12 cellular contexts compared by ENCODE assay signal in the genomic region with DNA sequence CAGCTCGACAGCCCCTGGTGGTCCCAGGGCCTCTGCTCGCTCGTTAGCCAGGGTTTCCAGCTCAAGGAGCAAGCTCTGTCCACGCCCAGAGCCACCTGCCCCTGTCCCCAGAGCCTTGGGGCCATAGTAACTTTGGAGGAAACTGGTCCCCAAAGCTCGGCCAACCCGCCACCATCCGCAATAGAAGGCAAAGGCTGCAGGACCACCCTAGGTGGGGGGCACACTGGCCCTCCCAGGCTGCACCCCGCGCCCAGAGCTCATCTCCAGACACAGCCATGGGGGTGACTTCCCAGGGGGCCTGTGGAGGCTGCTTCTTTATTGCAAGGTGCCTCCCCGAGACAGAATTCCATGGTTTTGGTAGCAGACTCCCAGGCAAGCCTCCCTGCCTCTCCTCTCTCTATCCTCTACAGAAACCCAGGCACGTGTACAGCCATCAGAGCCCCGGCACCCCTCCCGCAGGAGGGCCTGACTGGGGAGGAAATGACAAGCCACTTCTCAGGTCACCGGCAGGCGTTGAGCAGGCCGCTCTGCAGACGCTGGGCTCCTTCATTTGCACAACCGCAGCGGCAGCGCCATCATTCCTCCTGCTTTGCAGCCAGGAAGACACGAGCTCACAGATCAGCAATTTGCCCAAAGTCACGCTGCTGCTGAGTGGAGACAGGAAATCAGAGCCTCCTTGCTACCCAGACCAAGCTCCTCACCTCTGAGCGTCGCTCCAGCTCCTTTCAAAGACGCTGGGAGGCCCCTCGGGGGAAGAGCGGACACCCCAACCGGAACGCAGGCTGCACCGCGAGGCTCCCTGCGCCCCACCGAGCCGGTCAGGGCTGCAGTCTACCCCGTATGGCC.
A peak's percentile ranks its signal among the peaks of the same experiment; 100 is the strongest.
DNase-seq lines count a peak whose midpoint lies in the region; ATAC-seq and TF ChIP-seq lines count a peak whose summit lies in the region.
"Had no signal": no experiment of that assay in that cellular context is flagged by ENCODE, and none has a peak within 500 bp of the region (broad histone marks: within the 10 kb centered on the region; RNA-seq: fewer than 3 reads in every experiment).

No MANE protein-coding gene starts in this region.

- in situ Hi-C loops in brain microvascular endothelial cell (cut with HindIII; ENCODE audit: low pct_ligation_motif_present, low sequenced_read_pairs), result no loop called here

- H4K20me1 ChIP-seq in SK-N-SH (ENCODE audit: insufficient read depth), result no peaks in the 10 kb centered on the region

- TF ChIP-seq CTCF in NB4 (IDR thresholded peaks at IDR 0.05; ENCODE audit: low read depth, low read length) (peak; percentile 25), brain microvascular endothelial cell (IDR thresholded peaks at IDR 0.05; ENCODE audit: low read depth, low read length, missing control alignments) (no peak), SK-N-SH (IDR thresholded peaks at IDR 0.05) (no peak)

- DNase-seq in CD4-positive, alpha-beta memory T cell, result peak; percentile 19 to 54 (median 30)
- DNase-seq in NB4 (ENCODE audit: low read depth) (peak; percentile 97), brain microvascular endothelial cell (peak; percentile 5), iPS-NIHi7 (ENCODE audit: extremely low spot score) (no peak), dedifferentiated amniotic fluid mesenchymal stem cell (ENCODE audit: extremely low spot score) (no peak), SK-N-SH (no peak)
- no peak for DNase-seq in natural killer cell treated with Interleukin-12 subunit alpha and Interleukin-12 subunit beta and Interleukin-15 and Interleukin-18, amount 100 ng/mL, for 72 hours (ENCODE audit: low spot score)
- DNase-seq: DMS53, GOT3, kidney glomerular epithelial cell had no signal

- H3K27me3 Mint-ChIP-seq in CD4-positive, alpha-beta memory T cell, result no peaks in the 10 kb centered on the region
- no peaks in the 10 kb centered on the region for H3K27me3 Mint-ChIP-seq in natural killer cell treated with Interleukin-12 subunit alpha and Interleukin-12 subunit beta and Interleukin-15 and Interleukin-18, amount 100 ng/mL, for 72 hours

- intact Hi-C loops in CD4-positive, alpha-beta memory T cell (cut with micrococcal nuclease), result no loop called here

- TF ChIP-seq EP300 in SK-N-SH (IDR thresholded peaks at IDR 0.05; ENCODE audit: borderline replicate concordance in 1 of 2, low read depth in 1 of 2, low read length in 1 of 2), result no peak

- H3K9ac ChIP-seq in SK-N-SH, result no peak overlapping the region
- H3K9ac ChIP-seq: KMS-11 had no signal

- H3K4me2 ChIP-seq in SK-N-SH, result no peak overlapping the region
- H3K4me2 ChIP-seq: KMS-11 had no signal

- peak overlapping the region in 1 of 2 donors; percentile 35 for H3K4me3 ChIP-seq in CD4-positive, alpha-beta memory T cell (ENCODE audit: low read length in 2 of 2)
- H3K4me3 ChIP-seq in NB4 (ENCODE audit: low read depth, low read length) (peak overlapping the region; percentile 22), brain microvascular endothelial cell (ENCODE audit: low read depth, low read length) (no peak overlapping the region), SK-N-SH (ENCODE audit: low read depth in 2 of 2, low read length in 1 of 2) (no peak overlapping the region)

- H3K27ac Mint-ChIP-seq in CD4-positive, alpha-beta memory T cell, result peak overlapping the region in 6 of 7 donors; percentile 43 to 86 (median 70)
- peak overlapping the region in 1 of 2 donors; percentile 80 for H3K27ac Mint-ChIP-seq in natural killer cell treated with Interleukin-12 subunit alpha and Interleukin-12 subunit beta and Interleukin-15 and Interleukin-18, amount 100 ng/mL, for 72 hours

- TF ChIP-seq RAD21 in SK-N-SH (IDR thresholded peaks at IDR 0.05; ENCODE audit: low read length), result no peak

- CTCF ChIA-PET in CD4-positive, alpha-beta memory T cell (lab: Charles Lee; ENCODE audit: partially characterized antibody), result interaction anchor here (0.9 to 5.0 kb wide), 4 partner anchors 10 to 46 kb away, joined by 4 to 26 read pairs (median 12); no protein-coding TSS in a partner anchor
- CTCF ChIA-PET in SK-N-SH (lab: Yijun Ruan, JAX), result interaction anchor here (1.1 to 8.9 kb wide), 4 partner anchors 11 to 49 kb away, joined by 3 to 50 read pairs (median 14); no protein-coding TSS in a partner anchor

- no peaks in the 10 kb centered on the region for H3K27me3 ChIP-seq in CD4-positive, alpha-beta memory T cell (ENCODE audit: insufficient read depth, low read length)
- H3K27me3 ChIP-seq in brain microvascular endothelial cell (replicated peaks) (no peaks in the 10 kb centered on the region), SK-N-SH (ENCODE audit: insufficient read depth) (no peaks in the 10 kb centered on the region)

- ATAC-seq in natural killer cell treated with Interleukin-12 subunit alpha and Interleukin-12 subunit beta and Interleukin-15 and Interleukin-18, amount 100 ng/mL, for 72 hours, result peak; percentile 57 to 75
- ATAC-seq in HG03025 (IDR thresholded peaks at IDR 0.05; ENCODE audit: low FRiP score, unreplicated experiment), result no peak

- H3K4me1 ChIP-seq in CD4-positive, alpha-beta memory T cell (ENCODE audit: insufficient read depth, low read length), result peaks cover 19% of the 10 kb centered on the region
- no peaks in the 10 kb centered on the region; a peak in 1 of 4 replicates for H3K4me1 ChIP-seq in SK-N-SH (ENCODE audit: control insufficient read depth in 1 of 2, insufficient read depth in 2 of 2, low read depth in 1 of 2, low read length in 1 of 2)

- H3K36me3 Mint-ChIP-seq in CD4-positive, alpha-beta memory T cell, result peaks cover 0 to 4% of the 10 kb centered on the region in 2 donors
- no peaks in the 10 kb centered on the region for H3K36me3 Mint-ChIP-seq in natural killer cell treated with Interleukin-12 subunit alpha and Interleukin-12 subunit beta and Interleukin-15 and Interleukin-18, amount 100 ng/mL, for 72 hours

- WGBS in SK-N-SH (ENCODE audit: low lambda C conversion rate), result 88% methylated on average over 11 of the region's 35 CpGs

- peak overlapping the region; percentile 15 for H3K27ac ChIP-seq in CD4-positive, alpha-beta memory T cell (ENCODE audit: low read depth, low read length)
- H3K27ac ChIP-seq in brain microvascular endothelial cell (no peak overlapping the region), SK-N-SH (ENCODE audit: low read depth in 2 of 2, low read length in 1 of 2) (no peak overlapping the region)
- H3K27ac ChIP-seq: KMS-11 had no signal

- POLR2A ChIA-PET in CD4-positive, alpha-beta memory T cell (lab: Charles Lee; ENCODE audit: partially characterized antibody), result interaction anchor here (1.1 to 1.4 kb wide), 2 partner anchors 11 to 80 kb away, joined by 3 to 4 read pairs; a partner anchor contains a TSS
- POLR2A ChIA-PET in SK-N-SH (lab: Yijun Ruan, JAX), result no interaction called here

- no peaks in the 10 kb centered on the region for H3K9me3 ChIP-seq in CD4-positive, alpha-beta memory T cell (ENCODE audit: control insufficient read depth in 1 of 2, low read length in 2 of 2)
- no peaks in the 10 kb centered on the region for H3K9me3 ChIP-seq in SK-N-SH

- H3K9me3 Mint-ChIP-seq in CD4-positive, alpha-beta memory T cell, result no peaks in the 10 kb centered on the region
- no peaks in the 10 kb centered on the region for H3K9me3 Mint-ChIP-seq in natural killer cell treated with Interleukin-12 subunit alpha and Interleukin-12 subunit beta and Interleukin-15 and Interleukin-18, amount 100 ng/mL, for 72 hours

- no peaks in the 10 kb centered on the region for H3K79me2 ChIP-seq in SK-N-SH (ENCODE audit: insufficient read depth)

- TF ChIP-seq POLR2A in NB4 (IDR thresholded peaks at IDR 0.05; ENCODE audit: extremely low read depth, insufficient read length), result no peak

- no peaks in the 10 kb centered on the region for H3K36me3 ChIP-seq in CD4-positive, alpha-beta memory T cell (ENCODE audit: insufficient read depth, low read length)
- H3K36me3 ChIP-seq in brain microvascular endothelial cell (replicated peaks) (no peaks in the 10 kb centered on the region), SK-N-SH (replicated peaks in 1 of 2; ENCODE audit: control insufficient read depth in 1 of 2, insufficient read depth in 2 of 2, low read length in 1 of 2) (no peaks in the 10 kb centered on the region)

- H3K4me3 Mint-ChIP-seq in CD4-positive, alpha-beta memory T cell, result peak overlapping the region; percentile 44 to 89 (median 73)
- H3K4me3 Mint-ChIP-seq in natural killer cell treated with Interleukin-12 subunit alpha and Interleukin-12 subunit beta and Interleukin-15 and Interleukin-18, amount 100 ng/mL, for 72 hours, result peak overlapping the region; percentile 59

- H3K9me2 ChIP-seq in SK-N-SH, result no peaks in the 10 kb centered on the region

- peaks cover 5 to 23% (median 9%) of the 10 kb centered on the region in 4 donors for H3K4me1 Mint-ChIP-seq in CD4-positive, alpha-beta memory T cell
- H3K4me1 Mint-ChIP-seq in natural killer cell treated with Interleukin-12 subunit alpha and Interleukin-12 subunit beta and Interleukin-15 and Interleukin-18, amount 100 ng/mL, for 72 hours (ENCODE audit: low read depth in 2 of 2), result peaks cover 5 to 9% of the 10 kb centered on the region in 2 donors

- no peaks in the 10 kb centered on the region for H3F3A ChIP-seq in SK-N-SH (replicated peaks; ENCODE audit: insufficient read depth)

- H2AFZ ChIP-seq in SK-N-SH (ENCODE audit: low read depth), result no peak overlapping the region

TF ChIP-seq in SK-N-SH, 30 proteins besides CTCF, POLR2A, EP300 and RAD21 (continues in another document):
- no peak for TF ChIP-seq EZH2phosphoT487 (IDR thresholded peaks at IDR 0.05; ENCODE audit: borderline replicate concordance, low read depth)
- TF ChIP-seq TEAD4 (IDR thresholded peaks at IDR 0.05; ENCODE audit: borderline replicate concordance, insufficient read depth), result no peak
- no peak for TF ChIP-seq CHD2 (IDR thresholded peaks at IDR 0.05; ENCODE audit: low read length, partially characterized antibody)
- no peak for TF ChIP-seq GATA2 (CRISPR knock-in tag; IDR thresholded peaks at IDR 0.05)
- no peak for TF ChIP-seq NRF1 (IDR thresholded peaks at IDR 0.05; ENCODE audit: low read depth, low read length)
- TF ChIP-seq, protein P1, sequence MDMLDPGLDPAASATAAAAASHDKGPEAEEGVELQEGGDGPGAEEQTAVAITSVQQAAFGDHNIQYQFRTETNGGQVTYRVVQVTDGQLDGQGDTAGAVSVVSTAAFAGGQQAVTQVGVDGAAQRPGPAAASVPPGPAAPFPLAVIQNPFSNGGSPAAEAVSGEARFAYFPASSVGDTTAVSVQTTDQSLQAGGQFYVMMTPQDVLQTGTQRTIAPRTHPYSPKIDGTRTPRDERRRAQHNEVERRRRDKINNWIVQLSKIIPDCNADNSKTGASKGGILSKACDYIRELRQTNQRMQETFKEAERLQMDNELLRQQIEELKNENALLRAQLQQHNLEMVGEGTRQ (IDR thresholded peaks at IDR 0.05; ENCODE audit: borderline replicate concordance, low read depth, low read length), result no peak
- TF ChIP-seq, protein P2, sequence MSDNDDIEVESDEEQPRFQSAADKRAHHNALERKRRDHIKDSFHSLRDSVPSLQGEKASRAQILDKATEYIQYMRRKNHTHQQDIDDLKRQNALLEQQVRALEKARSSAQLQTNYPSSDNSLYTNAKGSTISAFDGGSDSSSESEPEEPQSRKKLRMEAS (IDR thresholded peaks at IDR 0.05; ENCODE audit: low read depth), result no peak
- TF ChIP-seq RXRA (IDR thresholded peaks at IDR 0.05; ENCODE audit: borderline replicate concordance, low read depth), result no peak
- no peak for TF ChIP-seq SMC3 (IDR thresholded peaks at IDR 0.05; ENCODE audit: low read depth, low read length)
- TF ChIP-seq MEF2A (IDR thresholded peaks at IDR 0.05; ENCODE audit: borderline replicate concordance, low read depth), result no peak

Comparison
In these comparisons a context has a peak if more than half of its experiments do, and no peak if none do; other contexts are left out.
1. DNase-seq: peak in CD4-positive, alpha-beta memory T cell (5 of 5), NB4 (single experiment) and brain microvascular endothelial cell (single experiment); none in natural killer cell treated with Interleukin-12 subunit alpha and Interleukin-12 subunit beta and Interleukin-15 and Interleukin-18, amount 100 ng/mL, for 72 hours (single experiment), iPS-NIHi7 (single experiment), dedifferentiated amniotic fluid mesenchymal stem cell (single experiment) and SK-N-SH (single experiment).